9 cellular contexts compared by ENCODE assay signal in genomic region chr10:124708246-124708779, GRCh38. TPM values are rescaled to one million over a fixed set of nuclear protein-coding genes. Genes with fewer than 3 reads are reported as not detected.
DNase-seq lines count a peak whose midpoint lies in the region; ATAC-seq lines count a peak whose summit lies in the region.
"Had no signal": no experiment of that assay in that cellular context is flagged by ENCODE, and none has a peak within 500 bp of the region (broad histone marks: within the 10 kb centered on the region; RNA-seq: fewer than 3 reads in every experiment).

No MANE protein-coding gene starts in this region.

- H3K4me1 ChIP-seq in subcutaneous abdominal adipose tissue (ENCODE audit: control insufficient read depth in 5 of 5, insufficient read depth in 5 of 5, low read length in 5 of 5) = peaks cover 38 to 92% (median 87%) of the 10 kb centered on the region in 5 donors

- H3K9ac ChIP-seq in subcutaneous abdominal adipose tissue (ENCODE audit: low read length in 5 of 5) = peak overlapping the region in 3 of 5 donors; percentile 28 to 33 (median 32)

- H3K27ac ChIP-seq in subcutaneous abdominal adipose tissue (ENCODE audit: low read depth, low read length) = peak overlapping the region; percentile 74

- H3K36me3 ChIP-seq in subcutaneous abdominal adipose tissue (ENCODE audit: control insufficient read depth in 5 of 5, insufficient read depth in 5 of 5, low read length in 5 of 5) = peaks cover 0 to 26% (median 10%) of the 10 kb centered on the region in 5 donors

- ATAC-seq in HG03460 (IDR thresholded peaks at IDR 0.05; ENCODE audit: unreplicated experiment) (no peak), sciatic nerve (no peak)

- H3K27me3 Mint-ChIP-seq in T-helper 1 cell treated with Interleukin-12 subunit alpha and Interleukin-12 subunit beta and Interleukin-4 antibody, amounts not matched to agents 30 μg/mL and 1 μg/mL, for 36 hours (ENCODE audit: low read depth) = no peaks in the 10 kb centered on the region
- no peaks in the 10 kb centered on the region for H3K27me3 Mint-ChIP-seq in activated CD4-positive, alpha-beta memory T cell treated with anti-CD3 and anti-CD28 coated beads for 36 hours

- H3K4me1 Mint-ChIP-seq in T-helper 1 cell treated with Interleukin-12 subunit alpha and Interleukin-12 subunit beta and Interleukin-4 antibody, amounts not matched to agents 30 μg/mL and 1 μg/mL, for 36 hours (ENCODE audit: low read depth) = peaks cover 51% of the 10 kb centered on the region
- H3K4me1 Mint-ChIP-seq in activated CD4-positive, alpha-beta memory T cell treated with anti-CD3 and anti-CD28 coated beads for 36 hours (ENCODE audit: low read depth) = peaks cover 89% of the 10 kb centered on the region

- no peak overlapping the region for H3K4me3 ChIP-seq in subcutaneous abdominal adipose tissue (ENCODE audit: low read depth in 1 of 5, low read length in 5 of 5)

- peak overlapping the region; percentile 50 for H3K27ac Mint-ChIP-seq in T-helper 1 cell treated with Interleukin-12 subunit alpha and Interleukin-12 subunit beta and Interleukin-4 antibody, amounts not matched to agents 30 μg/mL and 1 μg/mL, for 36 hours
- peak overlapping the region; percentile 74 for H3K27ac Mint-ChIP-seq in activated CD4-positive, alpha-beta memory T cell treated with anti-CD3 and anti-CD28 coated beads for 36 hours

- peaks cover 32% of the 10 kb centered on the region for H3K36me3 Mint-ChIP-seq in T-helper 1 cell treated with Interleukin-12 subunit alpha and Interleukin-12 subunit beta and Interleukin-4 antibody, amounts not matched to agents 30 μg/mL and 1 μg/mL, for 36 hours (ENCODE audit: low read depth)
- peaks cover 22% of the 10 kb centered on the region for H3K36me3 Mint-ChIP-seq in activated CD4-positive, alpha-beta memory T cell treated with anti-CD3 and anti-CD28 coated beads for 36 hours

- intact Hi-C loops in activated CD4-positive, alpha-beta memory T cell treated with anti-CD3 and anti-CD28 coated beads for 36 hours (cut with micrococcal nuclease) = no loop called here
- intact Hi-C loops in sciatic nerve (cut with DNase I) = no loop called here

- no peaks in the 10 kb centered on the region for H3K9me3 Mint-ChIP-seq in T-helper 1 cell treated with Interleukin-12 subunit alpha and Interleukin-12 subunit beta and Interleukin-4 antibody, amounts not matched to agents 30 μg/mL and 1 μg/mL, for 36 hours
- H3K9me3 Mint-ChIP-seq in activated CD4-positive, alpha-beta memory T cell treated with anti-CD3 and anti-CD28 coated beads for 36 hours = no peaks in the 10 kb centered on the region

- H3K9me3 ChIP-seq in subcutaneous abdominal adipose tissue (ENCODE audit: control insufficient read depth in 5 of 5, low read length in 5 of 5) = no peaks in the 10 kb centered on the region

- CTCF ChIA-PET in activated CD4-positive, alpha-beta memory T cell treated with anti-CD3 and anti-CD28 coated beads for 36 hours (lab: Charles Lee) = interaction anchor here (0.6 to 3.0 kb wide), 4 partner anchors 10 to 66 kb away, joined by 3 to 14 read pairs (median 8); no protein-coding TSS in a partner anchor

- H3K4me3 Mint-ChIP-seq in T-helper 1 cell treated with Interleukin-12 subunit alpha and Interleukin-12 subunit beta and Interleukin-4 antibody, amounts not matched to agents 30 μg/mL and 1 μg/mL, for 36 hours = no peak overlapping the region
- no peak overlapping the region for H3K4me3 Mint-ChIP-seq in activated CD4-positive, alpha-beta memory T cell treated with anti-CD3 and anti-CD28 coated beads for 36 hours

- POLR2A ChIA-PET in activated CD4-positive, alpha-beta memory T cell treated with anti-CD3 and anti-CD28 coated beads for 36 hours (lab: Charles Lee) = interaction anchor here (0.7 to 2.5 kb wide), 8 partner anchors 10 to 49 kb away, joined by 3 to 7 read pairs (median 4); no protein-coding TSS in a partner anchor

- DNase-seq in T-helper 1 cell = no peak
- no peak for DNase-seq in activated CD4-positive, alpha-beta memory T cell treated with anti-CD3 and anti-CD28 coated beads for 36 hours
- peak; percentile 55 for DNase-seq in left kidney (ENCODE audit: low read depth, low spot score)
- no peak for DNase-seq in T-helper 9 cell
- no peak for DNase-seq in sciatic nerve (ENCODE audit: low spot score)
- DNase-seq: SHP77 treated with DMSO at 0.1 percent for 48 hours had no signal

- no peaks in the 10 kb centered on the region for H3K27me3 ChIP-seq in subcutaneous abdominal adipose tissue (ENCODE audit: control insufficient read depth in 5 of 5, insufficient read depth in 4 of 5, low read length in 5 of 5)

RNA-seq across cellular contexts. Expression of gene FAM53B, which starts 35.9 kb away (rescaled TPM):
- total RNA-seq in activated CD4-positive, alpha-beta memory T cell treated with anti-CD3 and anti-CD28 coated beads for 36 hours = 10 to 100 TPM; 25.3 to 25.5 TPM
- total RNA-seq in sciatic nerve = 48.0 TPM
